Comparison of ENCODE assay signal across 8 cellular contexts in the genomic region with DNA sequence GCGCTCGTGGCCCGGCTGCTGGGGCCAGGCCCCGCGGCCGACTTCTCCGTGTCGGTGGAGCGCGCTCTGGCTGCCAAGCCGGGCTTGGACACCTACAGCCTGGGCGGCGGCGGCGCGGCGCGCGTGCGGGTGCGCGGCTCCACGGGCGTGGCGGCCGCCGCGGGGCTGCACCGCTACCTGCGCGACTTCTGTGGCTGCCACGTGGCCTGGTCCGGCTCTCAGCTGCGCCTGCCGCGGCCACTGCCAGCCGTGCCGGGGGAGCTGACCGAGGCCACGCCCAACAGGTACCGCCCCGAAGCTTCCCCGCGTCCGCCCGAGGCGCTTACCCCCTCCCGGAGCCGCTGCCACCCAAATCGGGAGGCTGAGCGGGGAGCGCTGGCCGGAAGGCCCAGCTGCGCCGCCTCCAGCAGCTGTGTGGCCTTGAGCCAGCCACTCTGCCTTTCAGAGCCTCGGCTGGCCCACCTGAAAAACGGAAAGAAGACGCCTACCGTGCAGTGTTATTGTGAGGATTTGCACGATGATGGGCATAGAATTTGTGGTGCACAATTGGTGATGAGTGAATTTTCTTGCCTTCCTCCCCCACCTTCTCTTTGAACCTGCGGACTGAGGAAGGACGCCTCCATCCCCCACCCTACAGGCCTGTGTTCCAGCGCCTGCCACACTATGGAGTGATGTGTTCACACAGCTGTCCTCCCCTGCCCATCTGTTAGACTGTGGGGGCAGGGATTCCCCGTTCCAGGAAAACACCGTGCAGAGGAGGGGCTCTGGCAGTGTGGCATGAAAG. TPM values are rescaled to one million over a fixed set of nuclear protein-coding genes. Genes with fewer than 3 reads are reported as not detected.
DNase-seq lines count a peak whose midpoint lies in the region; ATAC-seq lines count a peak whose summit lies in the region.

No MANE protein-coding gene starts in this region.

- CTCF ChIA-PET in activated CD4-positive, alpha-beta memory T cell treated with anti-CD3 and anti-CD28 coated beads for 36 hours (lab: Charles Lee): interaction anchor here (0.7 to 2.1 kb wide), 15 partner anchors 9 to 514 kb away, joined by 3 to 15 read pairs (median 4); partner anchors contain the start of gene PSMC3IP

- peaks cover 8% of the 10 kb centered on the region for H3K36me3 Mint-ChIP-seq in activated CD4-positive, alpha-beta memory T cell treated with anti-CD3 and anti-CD28 coated beads for 36 hours

- DNase-seq in C1 segment of cervical spinal cord (lab: John Stamatoyannopoulos, UW) (peak in 11 of 14 donors; percentile 46 to 83 (median 68)), GM19240 (ENCODE audit: insufficient read length, low spot score) (peak; percentile 95), NCI-H526 treated with DMSO at 0.1 percent for 48 hours (lab: John Stamatoyannopoulos, UW) (peak; percentile 54), lung microvascular endothelial cell (ENCODE audit: low read depth in 2 of 2) (peak; percentile 71 to 72)
- peak; percentile 86 for DNase-seq in activated CD4-positive, alpha-beta memory T cell treated with anti-CD3 and anti-CD28 coated beads for 36 hours
- peak; percentile 45 for DNase-seq in effector CD8-positive, alpha-beta T cell (lab: John Stamatoyannopoulos, UW)
- peak; percentile 44 to 79 (median 46) for DNase-seq in stimulated activated CD4-positive, alpha-beta T cell treated with anti-CD3 and anti-CD28 coated beads, TNF-alpha, amount 100 ng/mL, for 48 hours (ENCODE audit: low read depth in 3 of 3)

- peak overlapping the region; percentile 87 for H3K4me3 Mint-ChIP-seq in activated CD4-positive, alpha-beta memory T cell treated with anti-CD3 and anti-CD28 coated beads for 36 hours

- ATAC-seq in HG03354 (IDR thresholded peaks at IDR 0.05; ENCODE audit: poor library complexity, severe bottlenecking, unreplicated experiment): peak; percentile 72

- H3K27ac Mint-ChIP-seq in activated CD4-positive, alpha-beta memory T cell treated with anti-CD3 and anti-CD28 coated beads for 36 hours: peak overlapping the region; percentile 74

- POLR2A ChIA-PET in activated CD4-positive, alpha-beta memory T cell treated with anti-CD3 and anti-CD28 coated beads for 36 hours (lab: Charles Lee): interaction anchor here (1.0 to 1.6 kb wide), 6 partner anchors 18 to 148 kb away, joined by 3 to 6 read pairs (median 3); partner anchors contain the start of genes PSMC3IP and STAT3

- peaks cover 34% of the 10 kb centered on the region for H3K4me1 Mint-ChIP-seq in activated CD4-positive, alpha-beta memory T cell treated with anti-CD3 and anti-CD28 coated beads for 36 hours (ENCODE audit: low read depth)

- peaks cover 4% of the 10 kb centered on the region for H3K27me3 Mint-ChIP-seq in activated CD4-positive, alpha-beta memory T cell treated with anti-CD3 and anti-CD28 coated beads for 36 hours

- H3K9me3 Mint-ChIP-seq in activated CD4-positive, alpha-beta memory T cell treated with anti-CD3 and anti-CD28 coated beads for 36 hours: no peaks in the 10 kb centered on the region

- intact Hi-C loops in activated CD4-positive, alpha-beta memory T cell treated with anti-CD3 and anti-CD28 coated beads for 36 hours (cut with micrococcal nuclease): loop anchor here (5.0 to 10.0 kb wide), 2 partner anchors 141 to 352 kb away; partner anchors contain the start of genes HCRT, KCNH4 and PLEKHH3

RNA-seq across cellular contexts. Expression of gene NAGLU, which starts 0.5 kb away (rescaled TPM):
- total RNA-seq in activated CD4-positive, alpha-beta memory T cell treated with anti-CD3 and anti-CD28 coated beads for 36 hours: 10 to 100 TPM; 12.2 to 13.9 TPM
- 20.7 and 36.3 TPM in 2 replicates for total RNA-seq in lung microvascular endothelial cell

RNA-seq across cellular contexts. Expression of gene HSD17B1, which starts 16.2 kb away (rescaled TPM):
- under 1 TPM; 0.44 to 0.52 TPM for total RNA-seq in activated CD4-positive, alpha-beta memory T cell treated with anti-CD3 and anti-CD28 coated beads for 36 hours
- 0.44 and 1.8 TPM in 2 replicates for total RNA-seq in lung microvascular endothelial cell

RNA-seq across cellular contexts. Expression of gene COASY, which starts 25.4 kb away (rescaled TPM):
- total RNA-seq in activated CD4-positive, alpha-beta memory T cell treated with anti-CD3 and anti-CD28 coated beads for 36 hours: 100 to 1,000 TPM in 1 of 2 experiments, 10 to 100 TPM in 1; 92.8 to 103 TPM
- total RNA-seq in lung microvascular endothelial cell: 7.6 and 10.3 TPM in 2 replicates

RNA-seq across cellular contexts. Expression of gene MLX, which starts 30.3 kb away (rescaled TPM):
- total RNA-seq in activated CD4-positive, alpha-beta memory T cell treated with anti-CD3 and anti-CD28 coated beads for 36 hours: 10 to 100 TPM; 38.4 to 39.7 TPM
- total RNA-seq in lung microvascular endothelial cell: 22.9 and 35.9 TPM in 2 replicates

RNA-seq across cellular contexts. Expression of gene PSMC3IP, which starts 41.0 kb away (rescaled TPM):
- total RNA-seq in activated CD4-positive, alpha-beta memory T cell treated with anti-CD3 and anti-CD28 coated beads for 36 hours: 10 to 100 TPM; 26.4 to 29.4 TPM
- 1.4 and 1.7 TPM in 2 replicates for total RNA-seq in lung microvascular endothelial cell

Comparison
In these comparisons a context has a peak if more than half of its experiments do, and no peak if none do; other contexts are left out.
1. Peak in every context shown above with its lines: DNase-seq and ATAC-seq.
2. DNase-seq: peak in every context shown above with its lines; median percentile 95 in GM19240; 86 in activated CD4-positive, alpha-beta memory T cell treated with anti-CD3 and anti-CD28 coated beads for 36 hours; 72 in lung microvascular endothelial cell; 68 in C1 segment of cervical spinal cord; 54 in NCI-H526 treated with DMSO at 0.1 percent for 48 hours; 46 in stimulated activated CD4-positive, alpha-beta T cell treated with anti-CD3 and anti-CD28 coated beads, TNF-alpha, amount 100 ng/mL, for 48 hours; 45 in effector CD8-positive, alpha-beta T cell.